Comparison of ENCODE assay signal across 12 cellular contexts in genomic region chr10:119210633-119211032, GRCh38. TPM values are rescaled to one million over a fixed set of nuclear protein-coding genes. Genes with fewer than 3 reads are reported as not detected.
DNase-seq lines count a peak whose midpoint lies in the region; ATAC-seq and TF ChIP-seq lines count a peak whose summit lies in the region.
"Had no signal": no experiment of that assay in that cellular context is flagged by ENCODE, and none has a peak within 500 bp of the region (broad histone marks: within the 10 kb centered on the region; RNA-seq: fewer than 3 reads in every experiment).

No MANE protein-coding gene starts in this region.

- H3K27ac Mint-ChIP-seq in naive thymus-derived CD8-positive, alpha-beta T cell: peak overlapping the region in 8 of 10 donors; percentile 86 to 97 (median 96)

- DNase-seq in right cardiac atrium (no peak), Right ventricle myocardium superior (no peak), ascending aorta (ENCODE audit: low spot score in 2 of 2) (no peak), uterus (no peak), ureter (ENCODE audit: low spot score) (no peak)
- DNase-seq in naive thymus-derived CD8-positive, alpha-beta T cell: no peak
- DNase-seq: activated T-cell treated with anti-CD3 and anti-CD28 coated beads, Interleukin-2, amount 50 U/mL, for 4 hours; C1 segment of cervical spinal cord; NCI-H1105 treated with DMSO at 0.1 percent for 48 hours; psoas muscle had no signal

- POLR2A ChIA-PET in naive thymus-derived CD8-positive, alpha-beta T cell (lab: Charles Lee): interaction anchor here (0.7 to 4.4 kb wide), 3 partner anchors 61 to 385 kb away, joined by 4 to 22 read pairs (median 9); no protein-coding TSS in a partner anchor

- H3K9me3 ChIP-seq in right cardiac atrium (ENCODE audit: control insufficient read depth, low read length) (no peaks in the 10 kb centered on the region), ascending aorta (no peaks in the 10 kb centered on the region), uterus (no peaks in the 10 kb centered on the region)
- H3K9me3 ChIP-seq: psoas muscle had no signal

- H3K36me3 ChIP-seq in ascending aorta: no peaks in the 10 kb centered on the region
- H3K36me3 ChIP-seq in uterus: no peaks in the 10 kb centered on the region

- WGBS in right cardiac atrium: 61% methylated on average over 2 of the region's 2 CpGs

- H3K4me3 Mint-ChIP-seq in naive thymus-derived CD8-positive, alpha-beta T cell: peak overlapping the region in 2 of 10 donors; percentile 70 to 74

- H3K4me1 ChIP-seq in right cardiac atrium (ENCODE audit: control insufficient read depth, insufficient read depth, low read length) (peaks cover 12% of the 10 kb centered on the region), ascending aorta (peaks cover 17 to 47% of the 10 kb centered on the region in 2 donors), uterus (peaks cover 0 to 6% of the 10 kb centered on the region in 2 donors)
- H3K4me1 ChIP-seq: psoas muscle had no signal

- H3K27me3 ChIP-seq in right cardiac atrium (ENCODE audit: control insufficient read depth, insufficient read depth) (no peaks in the 10 kb centered on the region), ascending aorta (no peaks in the 10 kb centered on the region), uterus (no peaks in the 10 kb centered on the region)

- H3K4me3 ChIP-seq in right cardiac atrium (ENCODE audit: low read length): peak overlapping the region; percentile 21
- peak overlapping the region; percentile 91 to 99 for H3K4me3 ChIP-seq in ascending aorta
- H3K4me3 ChIP-seq in uterus: no peak overlapping the region

- intact Hi-C loops in right cardiac atrium (cut with DNase I): loop anchor here in 2 of 4 donors (5.0 kb wide), 1 partner anchor 42 kb away; no protein-coding TSS in a partner anchor
- intact Hi-C loops in Right ventricle myocardium superior (cut with DNase I): loop anchor here (10.0 kb wide), 1 partner anchor 64 kb away; no protein-coding TSS in a partner anchor
- intact Hi-C loops in ascending aorta (cut with DNase I): loop anchor here (1.0 kb wide), 1 partner anchor 37 kb away; no protein-coding TSS in a partner anchor
- intact Hi-C loops in uterus (cut with DNase I; ENCODE audit: low total_unique reads): no loop called here

- no peaks in the 10 kb centered on the region for H3K27me3 Mint-ChIP-seq in naive thymus-derived CD8-positive, alpha-beta T cell

- TF ChIP-seq CTCF in ascending aorta (IDR thresholded peaks at IDR 0.05): no peak
- TF ChIP-seq CTCF in uterus (IDR thresholded peaks at IDR 0.05): no peak

- H3K9me3 Mint-ChIP-seq in naive thymus-derived CD8-positive, alpha-beta T cell: no peaks in the 10 kb centered on the region
- H3K9me3 Mint-ChIP-seq: activated T-cell treated with anti-CD3 and anti-CD28 coated beads, Interleukin-2, amount 50 U/mL, for 4 hours had no signal

- no peaks in the 10 kb centered on the region for H3K36me3 Mint-ChIP-seq in naive thymus-derived CD8-positive, alpha-beta T cell

- H3K27ac ChIP-seq in right cardiac atrium (ENCODE audit: low read length) (no peak overlapping the region), ascending aorta (peak overlapping the region; percentile 95 to 97), uterus (peak overlapping the region; percentile 77 to 99)

- TF ChIP-seq POLR2A in uterus (IDR thresholded peaks at IDR 0.05): no peak

- H3K4me1 Mint-ChIP-seq in naive thymus-derived CD8-positive, alpha-beta T cell: peaks cover 28 to 77% (median 63%) of the 10 kb centered on the region in 4 donors

- ATAC-seq in right cardiac atrium: no peak
- ATAC-seq in Right ventricle myocardium superior (ENCODE audit: poor library complexity): no peak
- no peak for ATAC-seq in naive thymus-derived CD8-positive, alpha-beta T cell
- ATAC-seq in HG03045 (IDR thresholded peaks at IDR 0.05; ENCODE audit: unreplicated experiment): no peak
- no peak for ATAC-seq in GM21515 (IDR thresholded peaks at IDR 0.05; ENCODE audit: unreplicated experiment)
- ATAC-seq: activated T-cell treated with anti-CD3 and anti-CD28 coated beads, Interleukin-2, amount 50 U/mL, for 4 hours; psoas muscle had no signal

RNA-seq across cellular contexts. Expression of gene GRK5, which starts 3.3 kb away (rescaled TPM):
- 10 to 100 TPM; 45.2 to 89.9 (median 60.7) TPM for total RNA-seq in right cardiac atrium
- polyA plus RNA-seq in right cardiac atrium: 31.3 TPM
- total RNA-seq in Right ventricle myocardium superior: 47.6 TPM
- 75.5 TPM for total RNA-seq in ascending aorta
- total RNA-seq in naive thymus-derived CD8-positive, alpha-beta T cell: 10 to 100 TPM; 22.6 to 23.2 TPM
- 10 to 100 TPM in 2 of 3 donors, 1 to 10 TPM in 1; 4.4 to 11.0 (median 10.0) TPM for polyA plus RNA-seq in naive thymus-derived CD8-positive, alpha-beta T cell
- 10 to 100 TPM; 11.6 to 34.6 (median 14.1) TPM for total RNA-seq in uterus
- total RNA-seq in ureter: 16.7 TPM

RNA-seq across cellular contexts. Expression of gene PRDX3, which starts 32.0 kb away (rescaled TPM):
- total RNA-seq in right cardiac atrium: 100 to 1,000 TPM; 163 to 198 (median 190) TPM
- 233 TPM for polyA plus RNA-seq in right cardiac atrium
- 261 TPM for total RNA-seq in Right ventricle myocardium superior
- total RNA-seq in ascending aorta: 34.9 TPM
- 10 to 100 TPM; 29.8 to 31.1 TPM for total RNA-seq in naive thymus-derived CD8-positive, alpha-beta T cell
- 10 to 100 TPM; 56.7 to 75.5 (median 67.7) TPM for polyA plus RNA-seq in naive thymus-derived CD8-positive, alpha-beta T cell
- total RNA-seq in uterus: 100 to 1,000 TPM in 3 of 4 donors, 10 to 100 TPM in 1; 90.6 to 231 (median 141) TPM
- total RNA-seq in ureter: 95.0 TPM

RNA-seq across cellular contexts. Expression of gene SFXN4, which starts 45.1 kb away (rescaled TPM):
- total RNA-seq in right cardiac atrium (10 to 100 TPM; 36.8 to 46.8 (median 41.0) TPM), Right ventricle myocardium superior (48.2 TPM), ascending aorta (13.7 TPM), uterus (10 to 100 TPM in 3 of 4 donors, 1 to 10 TPM in 1; 1.2 to 22.1 (median 14.8) TPM), ureter (34.5 TPM)
- polyA plus RNA-seq in right cardiac atrium: 42.3 TPM
- 10 to 100 TPM; 18.9 to 20.4 TPM for total RNA-seq in naive thymus-derived CD8-positive, alpha-beta T cell
- polyA plus RNA-seq in naive thymus-derived CD8-positive, alpha-beta T cell: 10 to 100 TPM; 18.3 to 31.3 (median 28.2) TPM

Comparison
In these comparisons a context has a peak if more than half of its experiments do, and no peak if none do; other contexts are left out.
1. H3K4me3 ChIP-seq: peak in right cardiac atrium (single experiment) and ascending aorta (2 of 2); none in uterus (0 of 2).